Comparison of ENCODE assay signal across 8 cellular contexts in the genomic region with DNA sequence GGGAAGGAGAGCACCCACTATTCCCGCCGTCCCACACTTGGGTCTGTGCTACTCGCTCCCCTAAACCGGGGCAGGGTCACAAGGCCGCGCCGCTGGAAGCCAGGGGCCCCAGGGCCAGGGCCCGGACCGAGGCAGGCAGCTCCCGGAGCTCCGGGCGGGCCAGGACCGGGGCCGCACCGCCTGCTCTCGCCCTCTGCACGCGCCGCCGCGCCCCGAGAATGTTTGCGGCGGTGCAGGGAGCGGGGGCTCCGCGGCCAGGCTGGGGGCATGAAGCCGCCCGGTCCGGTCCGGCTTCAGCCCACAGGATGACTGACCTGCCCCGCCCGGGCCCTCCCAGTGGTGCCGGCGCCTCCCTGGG. TPM values are rescaled to one million over a fixed set of nuclear protein-coding genes. Genes with fewer than 3 reads are reported as not detected.
A peak's percentile ranks its signal among the peaks of the same experiment; 100 is the strongest.
DNase-seq lines count a peak whose midpoint lies in the region; ATAC-seq and TF ChIP-seq lines count a peak whose summit lies in the region.

No MANE protein-coding gene starts in this region.

- H3K27ac ChIP-seq in breast epithelium (no peak overlapping the region), muscle layer of colon (ENCODE audit: low read depth, low read length) (no peak overlapping the region)

- peak overlapping the region; percentile 61 for H3K4me3 ChIP-seq in AG10803 (ENCODE audit: low read length)
- H3K4me3 ChIP-seq in breast epithelium: peak overlapping the region; percentile 44 to 69 (median 60)
- peak overlapping the region; percentile 66 to 79 for H3K4me3 ChIP-seq in muscle layer of colon (ENCODE audit: low read depth in 1 of 2, low read length in 2 of 2)

- no peak overlapping the region for H3K9ac ChIP-seq in muscle layer of colon (ENCODE audit: low read length)

- DNase-seq in AG10803 (ENCODE audit: low read depth): no peak
- no peak for DNase-seq in breast epithelium (ENCODE audit: low spot score in 2 of 2)
- DNase-seq in GM13976 (ENCODE audit: low spot score): no peak
- no peak for DNase-seq in NCI-H2107 (lab: John Stamatoyannopoulos, UW)
- no peak for DNase-seq in mucosa of gallbladder (ENCODE audit: low spot score)
- DNase-seq in Kasumi-1 (lab: John Stamatoyannopoulos, UW): no peak

- H3K9me3 ChIP-seq in breast epithelium (no peaks in the 10 kb centered on the region), muscle layer of colon (ENCODE audit: low read length) (no peaks in the 10 kb centered on the region)

- TF ChIP-seq CTCF in AG10803 (conservative IDR thresholded peaks at IDR 0.05; ENCODE audit: low read length): no peak
- TF ChIP-seq CTCF in breast epithelium (IDR thresholded peaks at IDR 0.05): no peak
- no peak for TF ChIP-seq CTCF in GM13976 (IDR thresholded peaks at IDR 0.05; ENCODE audit: borderline replicate concordance, control extremely low read depth, extremely low read depth, insufficient read depth, missing control alignments)

- H3K27me3 ChIP-seq in breast epithelium: peaks cover 3 to 4% of the 10 kb centered on the region in 2 donors
- H3K27me3 ChIP-seq in muscle layer of colon (ENCODE audit: control insufficient read depth in 1 of 2, insufficient read depth in 2 of 2, low read length in 2 of 2): peaks cover 0 to 6% of the 10 kb centered on the region in 2 donors

- no peak for TF ChIP-seq POLR2A in breast epithelium (IDR thresholded peaks at IDR 0.05)

- in situ Hi-C loops in GM13976 (cut with MboI; ENCODE audit: low sequenced_read_pairs, unreplicated experiment): no loop called here

- intact Hi-C loops in breast epithelium (cut with DNase I; ENCODE audit: low total_unique reads): no loop called here

- H3K36me3 ChIP-seq in breast epithelium: no peaks in the 10 kb centered on the region
- no peaks in the 10 kb centered on the region for H3K36me3 ChIP-seq in muscle layer of colon (ENCODE audit: insufficient read depth, low read length)

- peaks cover 0 to 5% of the 10 kb centered on the region in 2 donors for H3K4me1 ChIP-seq in breast epithelium
- H3K4me1 ChIP-seq in muscle layer of colon (ENCODE audit: insufficient read depth, low read length): peaks cover 4% of the 10 kb centered on the region

- peak; percentile 14 for ATAC-seq in HG02884 (IDR thresholded peaks at IDR 0.05; ENCODE audit: unreplicated experiment)

RNA-seq across cellular contexts. Expression of a gene that starts 0.4 kb away (rescaled TPM):
- total RNA-seq in breast epithelium (10 to 100 TPM in 1 of 3 donors, 1 to 10 TPM in 1, under 1 TPM in 1; 0.48 to 15.4 (median 2.0) TPM), mucosa of gallbladder (2.5 TPM)
